2 cellular contexts compared by ENCODE assay signal in genomic region chr5:141873933-141874261, GRCh38.
TF ChIP-seq lines count a peak whose summit lies in the region.

No MANE protein-coding gene starts in this region.

TF ChIP-seq in WTC11, 78 proteins besides CTCF, POLR2A, EP300 and RAD21 (continued from another document):
- TF ChIP-seq JUN (CRISPR knock-in tag; IDR thresholded peaks at IDR 0.05) (no peak), FOXK1 (CRISPR knock-in tag; IDR thresholded peaks at IDR 0.05) (no peak), FOXP4 (CRISPR knock-in tag; IDR thresholded peaks at IDR 0.05) (no peak), IRF1 (CRISPR knock-in tag; IDR thresholded peaks at IDR 0.05) (no peak), STAT6 (CRISPR knock-in tag; conservative IDR thresholded peaks at IDR 0.05; ENCODE audit: low read depth) (no peak), FOXP1 (CRISPR knock-in tag; IDR thresholded peaks at IDR 0.05; ENCODE audit: borderline replicate concordance) (no peak), ATF6 (CRISPR knock-in tag; IDR thresholded peaks at IDR 0.05) (no peak)

TF ChIP-seq in endothelial cell of umbilical vein, 7 proteins besides CTCF, POLR2A, EP300 and RAD21 (continued from another document):
- TF ChIP-seq MAX (IDR thresholded peaks at IDR 0.05; ENCODE audit: insufficient read depth, insufficient read length) (no peak), GATA2 (IDR thresholded peaks at IDR 0.05; ENCODE audit: insufficient read depth, insufficient read length, low read depth, low read length) (no peak), MYC (IDR thresholded peaks at IDR 0.05; ENCODE audit: low read depth, low read length) (no peak), POLR2AphosphoS5 (IDR thresholded peaks at IDR 0.05; ENCODE audit: insufficient read depth, low read depth, low read length) (no peak), JUN (IDR thresholded peaks at IDR 0.05; ENCODE audit: borderline replicate concordance, insufficient read depth, insufficient read length, low read depth) (no peak)
